In the genomic region with DNA sequence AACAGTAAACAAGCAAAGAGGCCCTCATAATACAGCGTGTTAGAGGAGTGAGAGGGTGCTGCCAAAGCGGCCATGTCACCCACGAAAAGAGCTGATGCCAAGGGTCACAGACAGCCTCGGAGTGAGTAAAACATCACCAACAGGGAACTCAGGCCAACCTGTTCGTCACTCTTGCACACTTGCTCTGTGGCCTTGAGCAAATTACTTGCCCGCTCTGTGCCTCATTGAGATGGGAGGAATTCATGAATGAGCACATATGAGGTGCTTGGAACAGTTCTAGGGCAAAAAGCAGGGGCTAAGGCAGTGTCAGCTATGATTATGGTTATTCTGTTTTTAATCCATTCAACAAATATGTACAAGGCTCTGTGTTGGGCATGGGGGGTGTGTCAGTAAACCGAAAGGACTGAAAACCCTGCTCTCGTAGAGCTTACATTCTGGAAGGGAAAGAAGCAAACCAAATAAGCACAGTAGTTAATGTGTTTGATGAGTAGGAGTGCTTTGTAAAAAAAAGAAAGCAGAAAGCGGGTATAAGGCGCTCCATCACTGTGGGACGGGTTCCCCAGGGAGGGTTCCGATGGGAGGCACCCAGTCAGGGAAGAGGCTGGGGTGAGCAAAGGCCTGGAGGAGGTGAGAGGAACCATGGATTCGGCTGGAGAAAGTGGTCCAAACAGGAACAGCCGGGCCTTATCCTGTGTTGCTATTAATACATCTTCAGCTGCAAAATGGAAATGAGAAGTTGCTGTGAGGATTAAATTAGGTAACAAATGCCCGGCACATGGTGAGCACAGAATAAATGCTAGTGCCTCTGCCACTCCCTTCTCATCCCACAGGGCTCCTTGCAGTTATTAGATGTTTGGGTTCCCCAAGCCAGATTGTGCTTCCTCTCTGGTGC, we compare ENCODE assay signal across 18 cellular contexts. TPM values are rescaled to one million over a fixed set of nuclear protein-coding genes. Genes with fewer than 3 reads are reported as not detected.
"Had no signal": no experiment of that assay in that cellular context is flagged by ENCODE, and none has a peak within 500 bp of the region (broad histone marks: within the 10 kb centered on the region; RNA-seq: fewer than 3 reads in every experiment).

No MANE protein-coding gene starts in this region.

- H3K27ac ChIP-seq: parathyroid adenoma, thyroid gland, uterus had no signal

- ATAC-seq: activated T-cell treated with anti-CD3 and anti-CD28 coated beads, Interleukin-2, amount 50 U/mL, for 72 hours; stimulated activated effector memory CD8-positive, alpha-beta T cell treated with anti-CD3 and anti-CD28 coated beads, Interleukin-12 subunit alpha, Interleukin-12 subunit beta, amount 100 ng/mL, for 72 hours had no signal

- H3K27me3 ChIP-seq: thyroid gland, uterus had no signal

- H3K4me1 ChIP-seq: parathyroid adenoma, uterus had no signal

- H3K36me3 ChIP-seq: thyroid gland, uterus had no signal

- H3K9ac ChIP-seq: parathyroid adenoma had no signal

- DNase-seq: activated CD4-positive, alpha-beta T cell treated with anti-CD3 and anti-CD28 coated beads, Interleukin-2, amount 10 ng/mL, durations not matched to agents 24 days and 14 days; activated CD4-positive, CD25-positive, alpha-beta regulatory T cell; activated CD8-positive, alpha-beta memory T cell treated with anti-CD3 and anti-CD28 coated beads, Interleukin-2, amount 50 U/mL, for 48 hours; activated gamma-delta T cell; activated naive CD8-positive, alpha-beta T cell treated with anti-CD3 and anti-CD28 coated beads for 36 hours; activated T-cell treated with anti-CD3 and anti-CD28 coated beads, Interleukin-2, amount 50 U/mL, for 72 hours; cerebellar nuclear complex; endodermal cell; immature natural killer cell; left cardiac atrium; T-helper 2 cell; thyroid gland; uterus had no signal

- H3K4me3 ChIP-seq: lung, thyroid gland, uterus had no signal

- H2AFZ ChIP-seq: parathyroid adenoma had no signal

- H3K9me3 ChIP-seq: thyroid gland, uterus had no signal

RNA-seq across cellular contexts. Expression of gene RD3, which starts 39.5 kb away (rescaled TPM):
- total RNA-seq: activated CD4-positive, alpha-beta T cell treated with anti-CD3 and anti-CD28 coated beads, Interleukin-2, amount 10 ng/mL, durations not matched to agents 24 days and 14 days; activated naive CD8-positive, alpha-beta T cell treated with anti-CD3 and anti-CD28 coated beads for 36 hours; activated T-cell treated with anti-CD3 and anti-CD28 coated beads, Interleukin-2, amount 50 U/mL, for 72 hours; dermis microvascular lymphatic vessel endothelial cell; frontal cortex; left cardiac atrium; thyroid gland had no signal
- polyA plus RNA-seq: immature natural killer cell had no signal
